Comparison of ENCODE assay signal across 20 cellular contexts in the genomic region with DNA sequence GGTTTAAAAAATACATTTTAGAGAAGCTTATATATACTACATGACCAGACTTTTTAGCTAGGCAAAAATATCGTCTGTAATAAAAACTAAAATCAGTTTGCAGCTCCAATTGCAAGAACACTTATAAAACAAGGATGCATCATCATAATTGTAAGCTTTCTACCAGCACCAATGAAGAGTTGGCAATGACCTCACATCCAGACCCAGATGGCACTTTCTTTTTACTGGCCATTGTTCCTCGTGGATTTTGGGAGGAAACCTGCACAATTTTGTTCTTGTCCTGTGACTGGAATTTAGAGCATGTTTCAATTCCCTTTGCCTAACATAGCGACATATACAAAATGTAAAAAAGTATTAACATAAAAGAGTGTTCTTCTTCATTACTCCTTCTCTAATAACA.
DNase-seq lines count a peak whose midpoint lies in the region; ATAC-seq and TF ChIP-seq lines count a peak whose summit lies in the region.
"Had no signal": no experiment of that assay in that cellular context is flagged by ENCODE, and none has a peak within 500 bp of the region (broad histone marks: within the 10 kb centered on the region; RNA-seq: fewer than 3 reads in every experiment).

No MANE protein-coding gene starts in this region.

- no peaks in the 10 kb centered on the region for H3K36me3 ChIP-seq in brain microvascular endothelial cell (replicated peaks)
- H3K36me3 ChIP-seq: BLaER1 treated with 17β-estradiol and CSF1 and Interleukin-3, amounts not matched to agents 10 nM and 100 nM had no signal

- no peak overlapping the region for H3K27ac ChIP-seq in brain microvascular endothelial cell
- H3K27ac ChIP-seq: 22Rv1; A549; BLaER1 treated with 17β-estradiol and CSF1 and Interleukin-3, amounts not matched to agents 10 nM and 100 nM; C4-2B had no signal

- peaks cover 14% of the 10 kb centered on the region for H3K36me3 Mint-ChIP-seq in nephron progenitor cell (ENCODE audit: low read depth)
- no peaks in the 10 kb centered on the region for H3K36me3 Mint-ChIP-seq in activated T-helper 17 cell treated with anti-CD3 and anti-CD28 coated beads, Interleukin-2, amount 50 U/mL, for 72 hours (ENCODE audit: low read depth)
- H3K36me3 Mint-ChIP-seq: CD8-positive, alpha-beta T cell had no signal

- DNase-seq in NCI-H748 (lab: John Stamatoyannopoulos, UW; ENCODE audit: unreplicated experiment) (peak; percentile 14), NCI-H748 treated with DMSO at 0.1 percent for 48 hours (lab: John Stamatoyannopoulos, UW) (no peak), cerebellar cortex (ENCODE audit: low spot score) (peak; percentile 88), cerebellum (ENCODE audit: low spot score) (peak; percentile 69), nephron progenitor cell (no peak), mucosa of gallbladder (ENCODE audit: low spot score) (no peak), brain microvascular endothelial cell (no peak)
- DNase-seq: AML-193; Caco-2; Calu3; CD4-positive, alpha-beta T cell; CD8-positive, alpha-beta T cell; DMS79 treated with DMSO at 0.1 percent for 48 hours; GDM1 had no signal

- no peaks in the 10 kb centered on the region for H3K27me3 Mint-ChIP-seq in nephron progenitor cell (ENCODE audit: low read depth, poor library complexity)
- H3K27me3 Mint-ChIP-seq in activated T-helper 17 cell treated with anti-CD3 and anti-CD28 coated beads, Interleukin-2, amount 50 U/mL, for 72 hours = no peaks in the 10 kb centered on the region

- no peaks in the 10 kb centered on the region for H3K27me3 ChIP-seq in brain microvascular endothelial cell (replicated peaks)
- H3K27me3 ChIP-seq: BLaER1 treated with 17β-estradiol and CSF1 and Interleukin-3, amounts not matched to agents 10 nM and 100 nM had no signal

- H3K4me3 Mint-ChIP-seq in nephron progenitor cell = no peak overlapping the region
- H3K4me3 Mint-ChIP-seq in activated T-helper 17 cell treated with anti-CD3 and anti-CD28 coated beads, Interleukin-2, amount 50 U/mL, for 72 hours = no peak overlapping the region
- H3K4me3 Mint-ChIP-seq: B cell; CD4-positive, alpha-beta T cell; CD8-positive, alpha-beta T cell had no signal

- TF ChIP-seq CTCF in nephron progenitor cell (IDR thresholded peaks at IDR 0.05) (no peak), brain microvascular endothelial cell (IDR thresholded peaks at IDR 0.05; ENCODE audit: low read depth, low read length, missing control alignments) (no peak)

- no peaks in the 10 kb centered on the region for H3K9me3 Mint-ChIP-seq in nephron progenitor cell
- H3K9me3 Mint-ChIP-seq in activated T-helper 17 cell treated with anti-CD3 and anti-CD28 coated beads, Interleukin-2, amount 50 U/mL, for 72 hours = no peaks in the 10 kb centered on the region
- H3K9me3 Mint-ChIP-seq: CD4-positive, alpha-beta T cell; CD8-positive, alpha-beta T cell had no signal

- in situ Hi-C loops in brain microvascular endothelial cell (cut with HindIII; ENCODE audit: low pct_ligation_motif_present, low sequenced_read_pairs) = no loop called here

- no peak overlapping the region for H3K4me3 ChIP-seq in brain microvascular endothelial cell (ENCODE audit: low read depth, low read length)
- H3K4me3 ChIP-seq: A549; BLaER1 treated with 17β-estradiol and CSF1 and Interleukin-3, amounts not matched to agents 10 nM and 100 nM had no signal

- H3K27ac Mint-ChIP-seq in nephron progenitor cell = peak overlapping the region; percentile 81
- H3K27ac Mint-ChIP-seq in activated T-helper 17 cell treated with anti-CD3 and anti-CD28 coated beads, Interleukin-2, amount 50 U/mL, for 72 hours = no peak overlapping the region
- H3K27ac Mint-ChIP-seq: B cell; CD4-positive, alpha-beta T cell; CD8-positive, alpha-beta T cell had no signal

- peaks cover 88% of the 10 kb centered on the region for H3K4me1 Mint-ChIP-seq in nephron progenitor cell
- no peaks in the 10 kb centered on the region for H3K4me1 Mint-ChIP-seq in activated T-helper 17 cell treated with anti-CD3 and anti-CD28 coated beads, Interleukin-2, amount 50 U/mL, for 72 hours
- H3K4me1 Mint-ChIP-seq: B cell had no signal

- ATAC-seq in activated T-helper 17 cell treated with anti-CD3 and anti-CD28 coated beads, Interleukin-2, amount 50 U/mL, for 72 hours (replicated peaks) = no peak
- ATAC-seq: A549; CD8-positive, alpha-beta T cell had no signal

Comparison
In these comparisons a context has a peak if more than half of its experiments do, and no peak if none do; other contexts are left out.
1. DNase-seq: peak in NCI-H748 (single experiment), cerebellar cortex (single experiment) and cerebellum (single experiment); none in NCI-H748 treated with DMSO at 0.1 percent for 48 hours (single experiment), nephron progenitor cell (single experiment), mucosa of gallbladder (single experiment) and brain microvascular endothelial cell (single experiment).